8 cellular contexts compared by ENCODE assay signal in the genomic region with DNA sequence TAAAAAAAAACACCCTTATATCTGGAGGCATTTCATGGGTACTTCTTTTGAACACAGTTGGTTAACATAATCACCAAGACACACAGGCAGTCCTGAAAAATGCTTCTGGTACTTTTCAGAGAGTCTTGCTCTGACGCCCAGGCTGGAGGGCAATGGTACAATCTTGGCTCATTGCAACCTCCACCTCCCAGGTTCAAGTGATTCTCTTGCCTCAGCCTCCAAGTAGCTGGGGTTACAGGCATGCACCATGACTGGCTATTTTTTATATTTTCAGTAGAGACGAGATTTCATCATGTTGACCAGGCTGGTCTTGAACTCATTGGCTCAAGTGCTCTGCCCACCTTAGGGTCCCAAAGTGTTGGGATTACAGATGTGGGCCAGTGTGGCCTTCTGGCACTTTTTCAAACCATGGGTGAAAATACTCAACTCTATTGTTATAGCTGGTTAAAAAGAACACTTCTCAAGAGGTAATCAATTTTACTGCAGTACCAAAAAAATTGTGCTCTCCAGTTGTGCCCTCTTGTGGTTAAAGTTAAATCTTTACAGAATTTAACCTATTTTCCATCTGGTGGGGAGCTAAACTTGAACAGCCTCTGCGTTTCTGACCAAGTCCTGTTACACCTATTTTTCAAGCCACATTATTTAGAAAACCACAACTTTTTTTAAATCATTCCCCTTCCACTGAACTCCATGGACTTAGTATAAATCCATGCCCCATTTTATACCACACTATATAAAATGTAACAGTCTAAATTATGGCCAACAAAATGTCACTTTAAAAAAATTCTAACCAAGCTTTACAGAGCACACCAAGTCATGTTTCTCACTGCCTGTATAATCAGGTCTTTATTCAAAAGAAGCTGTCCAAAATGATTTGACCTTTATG. TPM values are rescaled to one million over a fixed set of nuclear protein-coding genes. Genes with fewer than 3 reads are reported as not detected.
DNase-seq lines count a peak whose midpoint lies in the region; ATAC-seq and TF ChIP-seq lines count a peak whose summit lies in the region.

No MANE protein-coding gene starts in this region.

- H3K4me3 ChIP-seq in DND-41 (ENCODE audit: low read depth in 1 of 2, low read length in 2 of 2) = no peak overlapping the region

- no peaks in the 10 kb centered on the region for H3K27me3 ChIP-seq in DND-41 (ENCODE audit: insufficient read depth, low read length, poor library complexity)

- H3K4me1 ChIP-seq in DND-41 (ENCODE audit: insufficient read depth, low read length) = peaks cover 43% of the 10 kb centered on the region

- H3K36me3 Mint-ChIP-seq in activated naive CD4-positive, alpha-beta T cell treated with anti-CD3 and anti-CD28 coated beads, Interleukin-2, amount 50 U/mL, for 72 hours = peaks cover 42 to 49% of the 10 kb centered on the region in 2 donors

- peak overlapping the region; percentile 64 for H3K27ac ChIP-seq in DND-41 (ENCODE audit: low read length)

- H4K20me1 ChIP-seq in DND-41 (ENCODE audit: insufficient read depth, low read length) = peaks cover 18% of the 10 kb centered on the region

- no peak for ATAC-seq in DND-41 (ENCODE audit: insufficient read depth, low read depth)
- no peak for ATAC-seq in activated naive CD4-positive, alpha-beta T cell treated with anti-CD3 and anti-CD28 coated beads, Interleukin-2, amount 50 U/mL, for 72 hours
- ATAC-seq in HG03159 (IDR thresholded peaks at IDR 0.05; ENCODE audit: unreplicated experiment) = no peak

- peaks cover 89% of the 10 kb centered on the region for H3K36me3 ChIP-seq in DND-41 (ENCODE audit: insufficient read depth, low read length)

- H3K79me2 ChIP-seq in DND-41 (ENCODE audit: insufficient read depth, low read length) = peaks cover 67% of the 10 kb centered on the region

- no peak overlapping the region for H2AFZ ChIP-seq in DND-41 (ENCODE audit: low read depth, low read length)

- no peaks in the 10 kb centered on the region for H3K9me3 Mint-ChIP-seq in activated naive CD4-positive, alpha-beta T cell treated with anti-CD3 and anti-CD28 coated beads, Interleukin-2, amount 50 U/mL, for 72 hours

- no peak overlapping the region; the same call in 1 of the 2 replicates for H3K4me2 ChIP-seq in DND-41 (ENCODE audit: insufficient read depth, low read length)

- peak overlapping the region; percentile 97 to 98 for H3K27ac Mint-ChIP-seq in activated naive CD4-positive, alpha-beta T cell treated with anti-CD3 and anti-CD28 coated beads, Interleukin-2, amount 50 U/mL, for 72 hours

- no peak overlapping the region for H3K9ac ChIP-seq in DND-41 (ENCODE audit: low read depth, low read length)

- H3K9me3 ChIP-seq in DND-41 (ENCODE audit: insufficient read depth, low read length, severe bottlenecking) = no peaks in the 10 kb centered on the region

- no peak for DNase-seq in DND-41
- peak; percentile 40 for DNase-seq in LHCN-M2 (ENCODE audit: low read depth)
- no peak for DNase-seq in activated naive CD4-positive, alpha-beta T cell treated with anti-CD3 and anti-CD28 coated beads, Interleukin-2, amount 50 U/mL, for 72 hours (ENCODE audit: low spot score in 2 of 2)
- peak; percentile 52 for DNase-seq in kidney tubule cell (ENCODE audit: low spot score)
- no peak for DNase-seq in GM19238 (ENCODE audit: insufficient read length, low spot score)
- DNase-seq in NK-92 treated with Interleukin-12 subunit alpha and Interleukin-12 subunit beta, amount 100 ng/mL, for 24 hours (lab: John Stamatoyannopoulos, UW) = no peak
- no peak for DNase-seq in DMS153 (lab: John Stamatoyannopoulos, UW)

- peak; percentile 52 for TF ChIP-seq CTCF in DND-41 (IDR thresholded peaks at IDR 0.05; ENCODE audit: borderline replicate concordance, extremely low read depth, low read length, poor library complexity, severe bottlenecking)

RNA-seq across cellular contexts. Expression of a gene that starts 1.2 kb away (rescaled TPM):
- 14.5 and 17.6 TPM in 2 replicates for total RNA-seq in LHCN-M2 (2014; rRNA removed)
- 18.5 TPM for polyA plus RNA-seq in LHCN-M2 (2012)
- 10 to 100 TPM; 18.9 to 27.7 TPM for total RNA-seq in activated naive CD4-positive, alpha-beta T cell treated with anti-CD3 and anti-CD28 coated beads, Interleukin-2, amount 50 U/mL, for 72 hours

RNA-seq across cellular contexts. Expression of a gene that starts 5.9 kb away (rescaled TPM):
- total RNA-seq in LHCN-M2 (2014; rRNA removed) = 4,112 and 6,708 TPM in 2 replicates
- 3,484 TPM for polyA plus RNA-seq in LHCN-M2 (2012)
- 1,000 to 10,000 TPM; 3,813 to 4,802 TPM for total RNA-seq in activated naive CD4-positive, alpha-beta T cell treated with anti-CD3 and anti-CD28 coated beads, Interleukin-2, amount 50 U/mL, for 72 hours

RNA-seq across cellular contexts. Expression of a gene that starts 6.4 kb away (rescaled TPM):
- total RNA-seq in LHCN-M2 (2014; rRNA removed) = 44.9 and 51.1 TPM in 2 replicates
- 9.9 TPM for polyA plus RNA-seq in LHCN-M2 (2012)
- total RNA-seq in activated naive CD4-positive, alpha-beta T cell treated with anti-CD3 and anti-CD28 coated beads, Interleukin-2, amount 50 U/mL, for 72 hours = 10 to 100 TPM; 28.1 to 40.9 TPM

Comparison
In these comparisons a context has a peak if more than half of its experiments do, and no peak if none do; other contexts are left out.
1. DNase-seq: peak in LHCN-M2 (single experiment) and kidney tubule cell (single experiment); none in DND-41 (single experiment), activated naive CD4-positive, alpha-beta T cell treated with anti-CD3 and anti-CD28 coated beads, Interleukin-2, amount 50 U/mL, for 72 hours (0 of 2), GM19238 (single experiment), NK-92 treated with Interleukin-12 subunit alpha and Interleukin-12 subunit beta, amount 100 ng/mL, for 24 hours (single experiment) and DMS153 (single experiment).